In genomic region chr22:44204937-44205712, GRCh38 we compare ENCODE assay signal across 25 cellular contexts. TPM values are rescaled to one million over a fixed set of nuclear protein-coding genes. Genes with fewer than 3 reads are reported as not detected.
A peak's percentile ranks its signal among the peaks of the same experiment; 100 is the strongest.
DNase-seq lines count a peak whose midpoint lies in the region; ATAC-seq, FAIRE-seq and TF ChIP-seq lines count a peak whose summit lies in the region.
"Had no signal": no experiment of that assay in that cellular context is flagged by ENCODE, and none has a peak within 500 bp of the region (broad histone marks: within the 10 kb centered on the region; RNA-seq: fewer than 3 reads in every experiment).

No MANE protein-coding gene starts in this region.

- DNase-seq in GM12878 (ENCODE audit: low read depth, low spot score) = no peak
- no peak for DNase-seq in progenitor cell of endocrine pancreas (ENCODE audit: low spot score, unreplicated experiment)
- no peak for DNase-seq in NCI-H1105 (lab: John Stamatoyannopoulos, UW)
- no peak for DNase-seq in NCI-H510A (lab: John Stamatoyannopoulos, UW)
- no peak for DNase-seq in NK-92 treated with Interleukin-12 subunit alpha and Interleukin-12 subunit beta, amount 100 ng/mL, for 24 hours (lab: John Stamatoyannopoulos, UW)
- DNase-seq: activated CD8-positive, alpha-beta T cell treated with anti-CD3 and anti-CD28 coated beads, Interleukin-2, amount 10 ng/mL, durations not matched to agents 7 days and 5 days; activated naive CD4-positive, alpha-beta T cell treated with anti-CD3 and anti-CD28 coated beads, Interleukin-2, amount 10 ng/mL, durations not matched to agents 7 days and 5 days; activated T-cell treated with anti-CD3 and anti-CD28 coated beads, Interleukin-2, amount 50 U/mL, for 48 hours; HCEC 1CT; KBM-7; midbrain; NCI-H2171; NCI-H69; small intestine; stimulated activated CD4-positive, alpha-beta T cell treated with anti-CD3 and anti-CD28 coated beads, Interleukin-2, amount 100 ng/mL, for 24 hours; T-helper 9 cell had no signal

- H3K4me1 ChIP-seq in DOHH2 (ENCODE audit: control insufficient read depth, low read length) (peaks cover 48% of the 10 kb centered on the region), GM12878 (ENCODE audit: control insufficient read depth, insufficient read depth, low read length) (peaks cover 12% of the 10 kb centered on the region)
- H3K4me1 ChIP-seq: neural progenitor cell had no signal

- no peak for TF ChIP-seq EP300 in GM12878 (IDR thresholded peaks at IDR 0.05; ENCODE audit: borderline replicate concordance in 1 of 2, control insufficient read depth in 1 of 2, low read depth in 2 of 2, low read length in 2 of 2)

- in situ Hi-C loops in GM12878 (cut with MboI) = no loop called here

- H3K36me3 ChIP-seq in DOHH2 (ENCODE audit: control insufficient read depth, low read length) = no peaks in the 10 kb centered on the region
- no peaks in the 10 kb centered on the region for H3K36me3 ChIP-seq in GM12878 (ENCODE audit: control insufficient read depth in 2 of 2, insufficient read depth in 2 of 2, low read length in 1 of 2)
- H3K36me3 ChIP-seq: neural progenitor cell, thoracic aorta had no signal

- ATAC-seq in GM19397 (IDR thresholded peaks at IDR 0.05; ENCODE audit: unreplicated experiment) (peak; percentile 68), GM12878 (peak; percentile 65)
- ATAC-seq: activated CD8-positive, alpha-beta T cell treated with anti-CD3 and anti-CD28 coated beads, Interleukin-2, amount 10 ng/mL, durations not matched to agents 7 days and 5 days; stimulated activated effector memory CD8-positive, alpha-beta T cell treated with anti-CD3 and anti-CD28 coated beads, Interleukin-12 subunit alpha, Interleukin-12 subunit beta, amount 100 ng/mL, for 72 hours had no signal

- no peak for TF ChIP-seq RAD21 in GM12878 (IDR thresholded peaks at IDR 0.05; ENCODE audit: insufficient read depth, low read depth, low read length)

- H3K27ac ChIP-seq in DOHH2 (ENCODE audit: low read depth, low read length) (0 out of 2 replicates have a peak overlapping the region, but pooled peaks have one; percentile 19), GM12878 (ENCODE audit: control insufficient read depth, insufficient read depth) (no peak overlapping the region)
- H3K27ac ChIP-seq: neural progenitor cell, thoracic aorta had no signal

- H3K4me3 Mint-ChIP-seq in progenitor cell of endocrine pancreas (ENCODE audit: low read depth) = no peak overlapping the region
- H3K4me3 Mint-ChIP-seq: activated CD8-positive, alpha-beta T cell treated with anti-CD3 and anti-CD28 coated beads, Interleukin-2, amount 10 ng/mL, durations not matched to agents 7 days and 5 days; activated naive CD4-positive, alpha-beta T cell treated with anti-CD3 and anti-CD28 coated beads, Interleukin-2, amount 10 ng/mL, durations not matched to agents 7 days and 5 days; neural progenitor cell; stimulated activated effector memory CD8-positive, alpha-beta T cell treated with anti-CD3 and anti-CD28 coated beads, Interleukin-12 subunit alpha, Interleukin-12 subunit beta, amount 100 ng/mL, for 72 hours had no signal

- POLR2A ChIA-PET in GM12878 (lab: Charles Lee) = no interaction called here

- peak; percentile 36; the same call in 1 of the 2 replicates for TF ChIP-seq POLR2A in GM12878 (IDR thresholded peaks at IDR 0.05; ENCODE audit: low read depth, low read length)

- intact Hi-C loops in GM12878 (cut with micrococcal nuclease; ENCODE audit: unreplicated experiment) = no loop called here

- CTCF ChIA-PET in GM12878 (lab: Yijun Ruan, JAX) = no interaction called here

- H3K9me3 Mint-ChIP-seq in progenitor cell of endocrine pancreas (ENCODE audit: low read depth) = peaks cover 3% of the 10 kb centered on the region

- no peaks in the 10 kb centered on the region for H3K36me3 Mint-ChIP-seq in progenitor cell of endocrine pancreas (ENCODE audit: insufficient read depth)
- H3K36me3 Mint-ChIP-seq: neural progenitor cell had no signal

- no peak for FAIRE-seq in GM12878 (lab: Jason Lieb, UNC)
- FAIRE-seq: GM12891, small intestine had no signal

- H3K9me2 ChIP-seq in DOHH2 (replicated peaks; ENCODE audit: control insufficient read depth, low read length) = no peaks in the 10 kb centered on the region

- no peaks in the 10 kb centered on the region for H3K4me1 Mint-ChIP-seq in progenitor cell of endocrine pancreas (ENCODE audit: low read depth)
- H3K4me1 Mint-ChIP-seq: neural progenitor cell had no signal

- H3K79me2 ChIP-seq in DOHH2 (ENCODE audit: control insufficient read depth, low read length) = no peaks in the 10 kb centered on the region
- no peaks in the 10 kb centered on the region for H3K79me2 ChIP-seq in GM12878 (ENCODE audit: control insufficient read depth, insufficient read depth, low read length)

- H3K4me2 ChIP-seq in DOHH2 (ENCODE audit: low read length) = peak overlapping the region; percentile 66
- H3K4me2 ChIP-seq in GM12878 (ENCODE audit: control insufficient read depth, insufficient read depth) = no peak overlapping the region
- H3K4me2 ChIP-seq: neural progenitor cell had no signal

- no peaks in the 10 kb centered on the region for H4K20me1 ChIP-seq in DOHH2 (ENCODE audit: control insufficient read depth, insufficient read depth, low read depth, low read length)
- H4K20me1 ChIP-seq in GM12878 (ENCODE audit: control insufficient read depth, insufficient read depth) = no peaks in the 10 kb centered on the region

- WGBS in GM12878 (ENCODE audit: insufficient coverage, insufficient replicate concordance, low lambda C conversion rate, missing lambda C conversion rate) = 59% methylated on average over 12 of the region's 15 CpGs

- H3K9me3 ChIP-seq in DOHH2 (ENCODE audit: control insufficient read depth, insufficient read depth, low read length) = peaks cover 4% of the 10 kb centered on the region; the same call in 1 of the 2 replicates
- H3K9me3 ChIP-seq in GM12878 (replicated peaks; ENCODE audit: control insufficient read depth, insufficient read depth, low read length) = no peaks in the 10 kb centered on the region; the same call in 2 of the 3 replicates

- RAD21 ChIA-PET in GM12878 (lab: Charles Lee; ENCODE audit: unreplicated experiment) = no interaction called here

- H3K27me3 ChIP-seq in DOHH2 (ENCODE audit: control insufficient read depth, low read length) = no peaks in the 10 kb centered on the region
- H3K27me3 ChIP-seq in GM12878 (replicated peaks in 1 of 2; ENCODE audit: control insufficient read depth in 2 of 2, insufficient read depth in 2 of 2, low read length in 1 of 2) = no peaks in the 10 kb centered on the region
- H3K27me3 ChIP-seq: neural progenitor cell had no signal

- TF ChIP-seq CTCF in DOHH2 (IDR thresholded peaks at IDR 0.05; ENCODE audit: low read depth, low read length, poor library complexity, severe bottlenecking) = no peak
- no peak for TF ChIP-seq CTCF in GM12878 (IDR thresholded peaks at IDR 0.05 in 2 of 3, conservative IDR thresholded peaks at IDR 0.05 in 1 of 3; ENCODE audit: control insufficient read depth in 2 of 3, extremely low read depth in 1 of 3, insufficient read depth in 1 of 3, low read depth in 3 of 3, low read length in 3 of 3)
- no peak for TF ChIP-seq CTCF in progenitor cell of endocrine pancreas (IDR thresholded peaks at IDR 0.05; ENCODE audit: unreplicated experiment)

- peak overlapping the region; percentile 59 for H3K27ac Mint-ChIP-seq in progenitor cell of endocrine pancreas
- H3K27ac Mint-ChIP-seq: activated CD8-positive, alpha-beta T cell treated with anti-CD3 and anti-CD28 coated beads, Interleukin-2, amount 10 ng/mL, durations not matched to agents 7 days and 5 days; activated naive CD4-positive, alpha-beta T cell treated with anti-CD3 and anti-CD28 coated beads, Interleukin-2, amount 10 ng/mL, durations not matched to agents 7 days and 5 days; neural progenitor cell had no signal

- no peaks in the 10 kb centered on the region for H3F3A ChIP-seq in DOHH2 (ENCODE audit: control insufficient read depth, insufficient read depth)

- peak overlapping the region; percentile 51 for H3K4me3 ChIP-seq in DOHH2 (ENCODE audit: low read length)
- H3K4me3 ChIP-seq in GM12878 = no peak overlapping the region
- H3K4me3 ChIP-seq: neural progenitor cell, thoracic aorta had no signal

- H2AFZ ChIP-seq in GM12878 (ENCODE audit: control insufficient read depth, low read depth, low read length) = no peak overlapping the region
- H2AFZ ChIP-seq: neural progenitor cell had no signal

- no peak overlapping the region for H3K9ac ChIP-seq in GM12878 (ENCODE audit: control insufficient read depth, insufficient read depth, low read length)
- H3K9ac ChIP-seq: neural progenitor cell had no signal

- H3K27me3 Mint-ChIP-seq in progenitor cell of endocrine pancreas = peaks cover 22% of the 10 kb centered on the region
- H3K27me3 Mint-ChIP-seq: activated naive CD4-positive, alpha-beta T cell treated with anti-CD3 and anti-CD28 coated beads, Interleukin-2, amount 10 ng/mL, durations not matched to agents 7 days and 5 days had no signal

- SMC1A ChIA-PET in GM12878 (lab: Charles Lee; ENCODE audit: uncharacterized antibody, unreplicated experiment) = no interaction called here

- BruUV-seq in GM12878 (replicated peaks; lab: Mats Ljungman, UMichigan) = no TSS peak

TF ChIP-seq in GM12878, 131 proteins besides CTCF, POLR2A, EP300 and RAD21:
- TF ChIP-seq ZNF274 (IDR thresholded peaks at IDR 0.05; ENCODE audit: insufficient read depth, insufficient read length) = no peak
- 0 out of 4 replicates have a peak, but pooled peaks of 1 of the 2 experiments have one; percentile 13 for TF ChIP-seq BHLHE40 (IDR thresholded peaks at IDR 0.05; ENCODE audit: borderline replicate concordance in 1 of 2, low read depth in 2 of 2, low read length in 1 of 2)

RNA-seq across cellular contexts. Expression of gene PARVG, which starts 24.4 kb away (rescaled TPM):
- total RNA-seq in GM12878 (2013; cell fraction: nucleolus; rRNA removed) = 203 and 223 TPM in 2 replicates
- total RNA-seq in GM12878 (2014; rRNA removed) = 71.9 and 78.3 TPM in 2 replicates
- 42.7 and 43.6 TPM in 2 replicates for total RNA-seq in GM12878 (2014; rRNA removed; fragmentation: Illumina TruSeq; extraction: Trizol)
- total RNA-seq in GM12878 (2021) = 91.3 and 95.7 TPM in 2 replicates
- 40.8 TPM for polyA plus RNA-seq in GM12878 (2011; ENCODE audit: low read depth)
- polyA plus RNA-seq in GM12878 (2011; rRNA removed) = 19.4 and 30.9 TPM in 2 replicates
- 31.6 and 40.7 TPM in 2 replicates for polyA plus RNA-seq in GM12878 (2011; cell fraction: cytosol; rRNA removed)
- polyA plus RNA-seq in GM12878 (2011; cell fraction: nucleus; rRNA removed) = 149 and 198 TPM in 2 replicates
- polyA plus RNA-seq in GM12878 (2012) = 62.9 and 70.4 TPM in 2 replicates
- 28.1 and 72.5 TPM in 2 replicates for polyA plus RNA-seq in GM12878 (2014; fragmentation: Illumina TruSeq; extraction: Trizol)
- polyA plus RNA-seq in GM12878 (2014; fragmentation: Nextera tagmentation; extraction: Ambion mirVana) = 10 to 100 TPM in 1 of 2 experiments, 1 to 10 TPM in 1; 6.3 to 11.7 TPM
- 123 and 135 TPM in 2 replicates for polyA plus RNA-seq in GM12878 (2014; rRNA removed)
- polyA plus RNA-seq in GM12878 (2016; fragmentation: Nextera tagmentation; extraction: Ambion mirVana) = 10 to 100 TPM; 72.0 to 81.2 TPM
- 31.7 and 36.9 TPM in 2 replicates for polyA minus RNA-seq in GM12878 (2011; rRNA and poly(A)+ RNA removed)
- polyA minus RNA-seq in GM12878 (2011; cell fraction: cytosol; rRNA and poly(A)+ RNA removed) = 3.2 and 4.6 TPM in 2 replicates
- polyA minus RNA-seq in GM12878 (2011; cell fraction: nucleus; rRNA and poly(A)+ RNA removed) = 38.0 and 51.1 TPM in 2 replicates
- 0.22 TPM in 1 of 2 replicates, not detected in the other for total RNA-seq in progenitor cell of endocrine pancreas
- total RNA-seq: epithelial cell of proximal tubule, fibroblast of villous mesenchyme, pulmonary artery endothelial cell had no signal

Comparison
In these comparisons a context has a peak if more than half of its experiments do, and no peak if none do; other contexts are left out.
1. RNA of gene PARVG, which starts 24.4 kb away (total RNA-seq): 42.7 to 223 TPM in GM12878; 0.22 TPM in progenitor cell of endocrine pancreas; every median in the first group is over 10 times any median in the second.